In genomic region chr10:44895280-44895679, GRCh38 we compare ENCODE assay signal across 16 cellular contexts. TPM values are rescaled to one million over a fixed set of nuclear protein-coding genes. Genes with fewer than 3 reads are reported as not detected.
DNase-seq lines count a peak whose midpoint lies in the region; ATAC-seq and TF ChIP-seq lines count a peak whose summit lies in the region.
"Had no signal": no experiment of that assay in that cellular context is flagged by ENCODE, and none has a peak within 500 bp of the region (broad histone marks: within the 10 kb centered on the region; RNA-seq: fewer than 3 reads in every experiment).

No MANE protein-coding gene starts in this region.

- CTCF ChIA-PET in activated B cell treated with CpG ODN at 0.5 μM for 24 hours (lab: Charles Lee) = no interaction called here

- no peak for TF ChIP-seq CTCF in activated B cell treated with CpG ODN at 0.5 μM for 24 hours (IDR thresholded peaks at IDR 0.05)

- H3K27ac Mint-ChIP-seq in activated B cell treated with CpG ODN at 0.5 μM for 24 hours = no peak overlapping the region
- H3K27ac Mint-ChIP-seq in activated CD4-positive, alpha-beta T cell treated with anti-CD3 and anti-CD28 coated beads, Interleukin-2, amount 10 ng/mL, durations not matched to agents 24 days and 14 days = no peak overlapping the region

- POLR2A ChIA-PET in activated B cell treated with CpG ODN at 0.5 μM for 24 hours (lab: Charles Lee) = interaction anchor here (0.6 kb wide), 1 partner anchor 1257 kb away, joined by 4 read pairs; no protein-coding TSS in a partner anchor

- H3K9me3 Mint-ChIP-seq in activated B cell treated with CpG ODN at 0.5 μM for 24 hours = no peaks in the 10 kb centered on the region
- H3K9me3 Mint-ChIP-seq in activated CD4-positive, alpha-beta T cell treated with anti-CD3 and anti-CD28 coated beads, Interleukin-2, amount 10 ng/mL, durations not matched to agents 24 days and 14 days = no peaks in the 10 kb centered on the region

- ATAC-seq in GM18517 (IDR thresholded peaks at IDR 0.05; ENCODE audit: unreplicated experiment) = peak; percentile 55
- peak; percentile 57 for ATAC-seq in GM19452 (IDR thresholded peaks at IDR 0.05; ENCODE audit: unreplicated experiment)
- peak; percentile 58 for ATAC-seq in HG03175 (IDR thresholded peaks at IDR 0.05; ENCODE audit: unreplicated experiment)
- peak; percentile 14 for ATAC-seq in activated B cell treated with CpG ODN at 0.5 μM for 24 hours (ENCODE audit: low read depth)
- ATAC-seq in HG03520 (IDR thresholded peaks at IDR 0.05; ENCODE audit: unreplicated experiment) = no peak
- ATAC-seq: HepG2 had no signal

- no peak overlapping the region for H3K4me3 Mint-ChIP-seq in activated B cell treated with CpG ODN at 0.5 μM for 24 hours
- no peak overlapping the region for H3K4me3 Mint-ChIP-seq in activated CD4-positive, alpha-beta T cell treated with anti-CD3 and anti-CD28 coated beads, Interleukin-2, amount 10 ng/mL, durations not matched to agents 24 days and 14 days

- H3K36me3 Mint-ChIP-seq in activated B cell treated with CpG ODN at 0.5 μM for 24 hours (ENCODE audit: low read depth) = no peaks in the 10 kb centered on the region
- no peaks in the 10 kb centered on the region for H3K36me3 Mint-ChIP-seq in activated CD4-positive, alpha-beta T cell treated with anti-CD3 and anti-CD28 coated beads, Interleukin-2, amount 10 ng/mL, durations not matched to agents 24 days and 14 days (ENCODE audit: low read depth)

- peaks cover 3% of the 10 kb centered on the region for H3K27me3 Mint-ChIP-seq in activated B cell treated with CpG ODN at 0.5 μM for 24 hours
- H3K27me3 Mint-ChIP-seq in activated CD4-positive, alpha-beta T cell treated with anti-CD3 and anti-CD28 coated beads, Interleukin-2, amount 10 ng/mL, durations not matched to agents 24 days and 14 days = peaks cover 5% of the 10 kb centered on the region

- intact Hi-C loops in activated B cell treated with CpG ODN at 0.5 μM for 24 hours (cut with micrococcal nuclease) = loop anchor here (5.0 kb wide), 1 partner anchor 1588 kb away; no protein-coding TSS in a partner anchor
- intact Hi-C loops in activated CD4-positive, alpha-beta T cell treated with anti-CD3 and anti-CD28 coated beads, Interleukin-2, amount 10 ng/mL, durations not matched to agents 24 days and 14 days (cut with micrococcal nuclease) = no loop called here
- intact Hi-C loops in posterior cingulate gyrus (cut with DNase I) = no loop called here

- DNase-seq in activated B cell treated with CpG ODN at 0.5 μM for 24 hours = no peak
- DNase-seq in activated CD4-positive, alpha-beta T cell treated with anti-CD3 and anti-CD28 coated beads, Interleukin-2, amount 10 ng/mL, durations not matched to agents 24 days and 14 days = no peak
- DNase-seq in posterior cingulate gyrus = no peak
- no peak for DNase-seq in retina
- DNase-seq: DMS 273 treated with DMSO at 0.1 percent for 48 hours; NCI-H1417; NCI-H2081; NCI-H69; NK-92 treated with Interleukin-12 subunit alpha and Interleukin-12 subunit beta, amount 100 ng/mL, for 24 hours; SJCRH30 had no signal

- no peaks in the 10 kb centered on the region for H3K4me1 Mint-ChIP-seq in activated B cell treated with CpG ODN at 0.5 μM for 24 hours
- no peaks in the 10 kb centered on the region for H3K4me1 Mint-ChIP-seq in activated CD4-positive, alpha-beta T cell treated with anti-CD3 and anti-CD28 coated beads, Interleukin-2, amount 10 ng/mL, durations not matched to agents 24 days and 14 days

RNA-seq across cellular contexts. Expression of gene TMEM72, which starts 15.9 kb away (rescaled TPM):
- not detected in 2 replicates for total RNA-seq in activated B cell treated with CpG ODN at 0.5 μM for 24 hours
- total RNA-seq in activated CD4-positive, alpha-beta T cell treated with anti-CD3 and anti-CD28 coated beads, Interleukin-2, amount 10 ng/mL, durations not matched to agents 24 days and 14 days = not detected in 2 replicates
- total RNA-seq: T-helper 2 cell treated with Interferon-gamma antibody and Interleukin-4, amounts not matched to agents 100 ng/mL and 5 ng/mL, for 36 hours had no signal
